Comparison of ENCODE assay signal across 15 cellular contexts in genomic region chr11:106691807-106692365, GRCh38.
A peak's percentile ranks its signal among the peaks of the same experiment; 100 is the strongest.
DNase-seq lines count a peak whose midpoint lies in the region; ATAC-seq and TF ChIP-seq lines count a peak whose summit lies in the region.
"Had no signal": no experiment of that assay in that cellular context is flagged by ENCODE, and none has a peak within 500 bp of the region (broad histone marks: within the 10 kb centered on the region; RNA-seq: fewer than 3 reads in every experiment).

No MANE protein-coding gene starts in this region.

- H2BK12ac ChIP-seq in mesenchymal stem cell (ENCODE audit: low read length in 2 of 2) = no peak overlapping the region

- TF ChIP-seq CTCF in epithelial cell of esophagus (IDR thresholded peaks at IDR 0.05; ENCODE audit: insufficient read depth, low read depth, low read length, missing control alignments) (no peak), prostate gland (IDR thresholded peaks at IDR 0.05) (no peak)

- no peaks in the 10 kb centered on the region for H3K79me2 ChIP-seq in GM23248 (ENCODE audit: insufficient read depth)

- H3K4ac ChIP-seq in mesenchymal stem cell (ENCODE audit: low read depth in 1 of 2, low read length in 2 of 2) = no peak overlapping the region

- no peak overlapping the region for H3K9ac ChIP-seq in GM23248
- no peak overlapping the region for H3K9ac ChIP-seq in mesenchymal stem cell (ENCODE audit: low read length)

- H2BK15ac ChIP-seq in mesenchymal stem cell (ENCODE audit: low read depth, poor library complexity, severe bottlenecking) = no peak overlapping the region

- ATAC-seq in GM18868 (IDR thresholded peaks at IDR 0.05; ENCODE audit: unreplicated experiment) (no peak), HG02970 (IDR thresholded peaks at IDR 0.05; ENCODE audit: low FRiP score, unreplicated experiment) (no peak)

- no peak overlapping the region for H2BK120ac ChIP-seq in mesenchymal stem cell (ENCODE audit: low read depth, low read length)

- H3K18ac ChIP-seq in mesenchymal stem cell (ENCODE audit: low read depth in 1 of 2, low read length in 2 of 2) = no peak overlapping the region

- no peak overlapping the region for H3K14ac ChIP-seq in mesenchymal stem cell (ENCODE audit: low read length in 2 of 2)

- H3K4me2 ChIP-seq in GM23248 (ENCODE audit: unreplicated experiment) (no peak overlapping the region), mesenchymal stem cell (ENCODE audit: low read length, poor library complexity, severe bottlenecking) (no peak overlapping the region)

- no peak overlapping the region for H4K91ac ChIP-seq in mesenchymal stem cell (ENCODE audit: low read length)

- peaks cover 17% of the 10 kb centered on the region for H3K4me1 ChIP-seq in GM23248 (ENCODE audit: insufficient read depth)
- peaks cover 1% of the 10 kb centered on the region for H3K4me1 ChIP-seq in mesenchymal stem cell (ENCODE audit: control insufficient read depth, insufficient read depth, low read depth, low read length)
- no peaks in the 10 kb centered on the region for H3K4me1 ChIP-seq in prostate gland (replicated peaks)
- H3K4me1 ChIP-seq: HAP-1 had no signal

- intact Hi-C loops in prostate gland (cut with DNase I) = no loop called here

- DNase-seq in GM23248 (peak; percentile 12), NCI-H82 treated with DMSO at 0.1 percent for 48 hours (lab: John Stamatoyannopoulos, UW; ENCODE audit: unreplicated experiment) (peak; percentile 7), epithelial cell of esophagus (ENCODE audit: low read depth) (peak; percentile 40), mesenchymal stem cell (peak; percentile 36), prostate gland (ENCODE audit: low spot score) (no peak)
- DNase-seq in stimulated activated CD4-positive, alpha-beta T cell treated with anti-CD3 and anti-CD28 coated beads, Interleukin-4, amount 100 ng/mL, for 24 hours = no peak
- DNase-seq: CD4-positive, alpha-beta memory T cell; NCI-H1436 treated with DMSO at 0.1 percent for 48 hours; NCI-H2081; NCI-H526; NK-92 treated with Interleukin-12 subunit alpha and Interleukin-12 subunit beta, amount 100 ng/mL, for 24 hours; OCI-M1 had no signal

- H4K8ac ChIP-seq in mesenchymal stem cell (ENCODE audit: low read length) = no peak overlapping the region

- H2AK5ac ChIP-seq in mesenchymal stem cell (ENCODE audit: low read length, severe bottlenecking) = no peak overlapping the region

- no peaks in the 10 kb centered on the region; the same call in 1 of the 2 replicates for H3F3A ChIP-seq in GM23248 (ENCODE audit: insufficient read depth)

- H3K27ac ChIP-seq in GM23248 (no peak overlapping the region), mesenchymal stem cell (ENCODE audit: low read length, poor library complexity, severe bottlenecking) (no peak overlapping the region), prostate gland (no peak overlapping the region)

- H3K79me1 ChIP-seq in mesenchymal stem cell (replicated peaks; ENCODE audit: low read length, poor library complexity, severe bottlenecking) = no peaks in the 10 kb centered on the region

- no peak overlapping the region for H2BK5ac ChIP-seq in mesenchymal stem cell (ENCODE audit: low read depth, low read length, poor library complexity, severe bottlenecking)

- no peaks in the 10 kb centered on the region for H3K9me2 ChIP-seq in GM23248 (ENCODE audit: insufficient read depth)

- no peaks in the 10 kb centered on the region for H3K27me3 ChIP-seq in GM23248 (replicated peaks; ENCODE audit: insufficient read depth)
- H3K27me3 ChIP-seq in mesenchymal stem cell (ENCODE audit: control insufficient read depth in 1 of 2, insufficient read depth in 1 of 2, low read length in 2 of 2) = no peaks in the 10 kb centered on the region
- no peaks in the 10 kb centered on the region for H3K27me3 ChIP-seq in prostate gland (replicated peaks; ENCODE audit: insufficient read depth)

- H3K4me3 ChIP-seq in GM23248 = no peak overlapping the region
- no peak overlapping the region for H3K4me3 ChIP-seq in epithelial cell of esophagus (ENCODE audit: low read length)
- H3K4me3 ChIP-seq in mesenchymal stem cell (ENCODE audit: insufficient read depth in 1 of 2, low read depth in 1 of 2, low read length in 2 of 2) = no peak overlapping the region
- no peak overlapping the region for H3K4me3 ChIP-seq in prostate gland
- H3K4me3 ChIP-seq: HAP-1 had no signal

- H3K23ac ChIP-seq in mesenchymal stem cell (ENCODE audit: low read length in 2 of 2) = no peak overlapping the region

- in situ Hi-C loops in GM23248 (cut with MboI) = no loop called here

- TF ChIP-seq POLR2A in prostate gland (IDR thresholded peaks at IDR 0.05) = no peak

- no peaks in the 10 kb centered on the region for H4K20me1 ChIP-seq in GM23248 (ENCODE audit: insufficient read depth)

- H2AFZ ChIP-seq in GM23248 = no peak overlapping the region
- no peak overlapping the region for H2AFZ ChIP-seq in mesenchymal stem cell (ENCODE audit: low read depth, low read length)

- H3K9me3 ChIP-seq in GM23248 (ENCODE audit: low read depth) (no peaks in the 10 kb centered on the region), mesenchymal stem cell (ENCODE audit: control insufficient read depth, low read length) (no peaks in the 10 kb centered on the region), prostate gland (no peaks in the 10 kb centered on the region)
- H3K9me3 ChIP-seq: HAP-1 had no signal

- H3K36me3 ChIP-seq in GM23248 (ENCODE audit: low read depth) (no peaks in the 10 kb centered on the region), mesenchymal stem cell (ENCODE audit: control insufficient read depth in 1 of 2, insufficient read depth in 2 of 2, low read depth in 1 of 2, low read length in 2 of 2) (no peaks in the 10 kb centered on the region), prostate gland (no peaks in the 10 kb centered on the region)
- H3K36me3 ChIP-seq: HAP-1 had no signal

Comparison
In these comparisons a context has a peak if more than half of its experiments do, and no peak if none do; other contexts are left out.
1. DNase-seq: peak in GM23248 (single experiment), NCI-H82 treated with DMSO at 0.1 percent for 48 hours (single experiment), epithelial cell of esophagus (single experiment) and mesenchymal stem cell (single experiment); none in prostate gland (single experiment) and stimulated activated CD4-positive, alpha-beta T cell treated with anti-CD3 and anti-CD28 coated beads, Interleukin-4, amount 100 ng/mL, for 24 hours (single experiment).